1 cellular context compared by ENCODE assay signal in the genomic region with DNA sequence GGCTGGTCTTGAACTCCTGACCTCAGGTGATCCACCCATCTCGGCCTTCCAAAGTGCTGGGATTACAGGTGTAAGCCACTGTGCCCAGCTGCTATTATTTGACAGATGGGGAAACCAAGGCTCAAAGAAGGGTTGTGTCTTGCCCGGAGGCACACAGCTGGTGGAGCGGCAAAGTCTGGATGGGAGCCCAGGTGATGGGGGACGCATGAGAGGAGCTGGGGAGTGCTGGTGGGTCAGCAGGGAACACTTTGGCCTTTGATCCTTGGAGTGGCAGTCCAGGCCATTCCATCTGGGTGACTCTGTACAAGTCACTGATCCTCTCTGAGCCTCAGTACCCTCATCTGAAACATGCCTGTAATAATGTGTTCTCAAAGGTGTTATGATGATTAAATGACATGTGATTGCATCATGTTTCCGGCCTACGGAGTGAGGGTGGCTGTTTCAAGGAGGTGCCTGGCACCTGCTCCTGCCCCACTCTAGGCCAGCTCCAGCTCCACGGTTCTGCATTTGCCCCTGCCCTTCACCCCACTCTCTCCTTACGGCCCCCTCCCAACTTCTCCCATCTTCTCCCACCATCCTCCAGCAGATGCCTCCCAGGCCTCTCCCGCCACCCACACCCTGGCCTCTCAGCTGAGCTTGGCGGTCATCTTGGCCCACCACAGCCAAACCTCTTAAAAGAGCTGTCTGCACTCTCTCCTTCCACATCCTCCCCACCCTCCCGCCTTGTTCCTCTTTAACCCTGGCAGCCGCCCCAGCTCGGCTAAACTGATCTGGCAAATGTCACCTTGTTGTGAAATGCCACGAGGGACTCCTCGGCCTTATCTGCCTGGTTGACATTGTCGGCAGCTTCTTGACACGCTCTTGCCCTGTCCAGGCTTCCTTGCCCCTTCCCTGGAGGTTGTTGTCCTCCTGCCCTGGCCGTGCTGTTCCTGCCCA.
TF ChIP-seq lines count a peak whose summit lies in the region.

No MANE protein-coding gene starts in this region.

TF ChIP-seq in endothelial cell of umbilical vein, 7 proteins besides CTCF, POLR2A, EP300 and RAD21 (continued from another document):
- TF ChIP-seq JUN (IDR thresholded peaks at IDR 0.05; ENCODE audit: borderline replicate concordance, insufficient read depth, insufficient read length, low read depth) (no peak), MAX (IDR thresholded peaks at IDR 0.05; ENCODE audit: insufficient read depth, insufficient read length) (no peak), MYC (IDR thresholded peaks at IDR 0.05; ENCODE audit: low read depth, low read length) (no peak)
